ENCODE assay signal across 27 cellular contexts in genomic region chr11:115017529-115017928, GRCh38.
DNase-seq lines count a peak whose midpoint lies in the region; ATAC-seq, FAIRE-seq and TF ChIP-seq lines count a peak whose summit lies in the region.
"Had no signal": no experiment of that assay in that cellular context is flagged by ENCODE, and none has a peak within 500 bp of the region (broad histone marks: within the 10 kb centered on the region; RNA-seq: fewer than 3 reads in every experiment).

No MANE protein-coding gene starts in this region.

- POLR2A ChIA-PET in HEK293 (lab: Yijun Ruan, JAX): no interaction called here

- no peaks in the 10 kb centered on the region for H3K36me3 ChIP-seq in HEK293 (ENCODE audit: control insufficient read depth in 2 of 2, insufficient read depth in 1 of 2, low read length in 2 of 2)
- H3K36me3 ChIP-seq: BE2C, BLaER1 had no signal

- no peak for ATAC-seq in stimulated activated memory B cell treated with anti-CD40 and anti-IgM and Interleukin-4, amounts not matched to agents 10 μg/mL and 1 μg/mL and 100 μg/mL, for 72 hours
- ATAC-seq: GM12878 had no signal

- H3K27me3 Mint-ChIP-seq in activated naive CD4-positive, alpha-beta T cell treated with anti-CD3 and anti-CD28 coated beads for 36 hours (ENCODE audit: low read depth): peaks cover 4% of the 10 kb centered on the region
- H3K27me3 Mint-ChIP-seq in activated naive CD4-positive, alpha-beta T cell treated with anti-CD3 and anti-CD28 coated beads, Interleukin-2, amount 10 ng/mL, durations not matched to agents 7 days and 5 days: no peaks in the 10 kb centered on the region
- peaks cover 18% of the 10 kb centered on the region for H3K27me3 Mint-ChIP-seq in stimulated activated memory B cell treated with anti-CD40 and anti-IgM and Interleukin-4, amounts not matched to agents 10 μg/mL and 1 μg/mL and 100 μg/mL, for 72 hours
- H3K27me3 Mint-ChIP-seq: CD4-positive, CD25-positive, alpha-beta regulatory T cell had no signal

- no peaks in the 10 kb centered on the region for H3K4me1 ChIP-seq in HEK293 (ENCODE audit: control insufficient read depth, insufficient read depth, low read length)
- H3K4me1 ChIP-seq: BE2C, BLaER1 had no signal

- H3K9me3 ChIP-seq in HEK293 (ENCODE audit: control insufficient read depth, insufficient read depth, low read depth, low read length): no peaks in the 10 kb centered on the region
- H3K9me3 ChIP-seq: BE2C had no signal

- no peaks in the 10 kb centered on the region for H3K4me1 Mint-ChIP-seq in activated naive CD4-positive, alpha-beta T cell treated with anti-CD3 and anti-CD28 coated beads for 36 hours (ENCODE audit: low read depth)
- H3K4me1 Mint-ChIP-seq in activated naive CD4-positive, alpha-beta T cell treated with anti-CD3 and anti-CD28 coated beads, Interleukin-2, amount 10 ng/mL, durations not matched to agents 7 days and 5 days: no peaks in the 10 kb centered on the region
- H3K4me1 Mint-ChIP-seq in stimulated activated memory B cell treated with anti-CD40 and anti-IgM and Interleukin-4, amounts not matched to agents 10 μg/mL and 1 μg/mL and 100 μg/mL, for 72 hours: no peaks in the 10 kb centered on the region
- H3K4me1 Mint-ChIP-seq: CD14-positive monocyte; CD4-positive, alpha-beta memory T cell; CD4-positive, CD25-positive, alpha-beta regulatory T cell; CD8-positive, alpha-beta memory T cell had no signal

- intact Hi-C loops in activated naive CD4-positive, alpha-beta T cell treated with anti-CD3 and anti-CD28 coated beads for 36 hours (cut with micrococcal nuclease): no loop called here

- TF ChIP-seq CTCF in HEK293 (tag by site-specific recombination; IDR thresholded peaks at IDR 0.05): no peak

- H3K4me3 ChIP-seq in HEK293 (ENCODE audit: low read depth, low read length): no peak overlapping the region
- H3K4me3 ChIP-seq: BLaER1, GM12878 had no signal

- peak overlapping the region; percentile 5 for H3K27ac Mint-ChIP-seq in activated naive CD4-positive, alpha-beta T cell treated with anti-CD3 and anti-CD28 coated beads for 36 hours
- no peak overlapping the region for H3K27ac Mint-ChIP-seq in activated naive CD4-positive, alpha-beta T cell treated with anti-CD3 and anti-CD28 coated beads, Interleukin-2, amount 10 ng/mL, durations not matched to agents 7 days and 5 days
- H3K27ac Mint-ChIP-seq in stimulated activated memory B cell treated with anti-CD40 and anti-IgM and Interleukin-4, amounts not matched to agents 10 μg/mL and 1 μg/mL and 100 μg/mL, for 72 hours: no peak overlapping the region
- H3K27ac Mint-ChIP-seq: CD14-positive monocyte; CD4-positive, alpha-beta memory T cell; CD4-positive, CD25-positive, alpha-beta regulatory T cell; CD8-positive, alpha-beta memory T cell had no signal

- H3K4me3 Mint-ChIP-seq in activated naive CD4-positive, alpha-beta T cell treated with anti-CD3 and anti-CD28 coated beads for 36 hours: no peak overlapping the region
- H3K4me3 Mint-ChIP-seq in activated naive CD4-positive, alpha-beta T cell treated with anti-CD3 and anti-CD28 coated beads, Interleukin-2, amount 10 ng/mL, durations not matched to agents 7 days and 5 days: no peak overlapping the region
- no peak overlapping the region for H3K4me3 Mint-ChIP-seq in stimulated activated memory B cell treated with anti-CD40 and anti-IgM and Interleukin-4, amounts not matched to agents 10 μg/mL and 1 μg/mL and 100 μg/mL, for 72 hours
- H3K4me3 Mint-ChIP-seq: CD14-positive monocyte; CD4-positive, alpha-beta memory T cell; CD4-positive, CD25-positive, alpha-beta regulatory T cell; CD8-positive, alpha-beta memory T cell had no signal

- H3K27ac ChIP-seq in HEK293 (ENCODE audit: extremely low read depth, low read depth, low read length): no peak overlapping the region
- H3K27ac ChIP-seq: BLaER1 had no signal

- no peak for DNase-seq in activated naive CD4-positive, alpha-beta T cell treated with anti-CD3 and anti-CD28 coated beads for 36 hours
- DNase-seq in activated naive CD4-positive, alpha-beta T cell treated with anti-CD3 and anti-CD28 coated beads, Interleukin-2, amount 10 ng/mL, durations not matched to agents 7 days and 5 days: no peak
- DNase-seq in frontal cortex (ENCODE audit: low spot score in 2 of 2) (no peak), NCI-H2029 (lab: John Stamatoyannopoulos, UW) (no peak)
- DNase-seq: 8988T; ACHN; BE2C; C1 segment of cervical spinal cord; CD4-positive, alpha-beta memory T cell; CD4-positive, CD25-positive, alpha-beta regulatory T cell; CD8-positive, alpha-beta memory T cell; COR-L47; DMS 273 treated with DMSO at 0.1 percent for 48 hours; DMS153; DMS53; DMS79; DND-41; EL; GDM1 had no signal

- H3K9me3 Mint-ChIP-seq in activated naive CD4-positive, alpha-beta T cell treated with anti-CD3 and anti-CD28 coated beads for 36 hours: peaks cover 19% of the 10 kb centered on the region
- H3K9me3 Mint-ChIP-seq in activated naive CD4-positive, alpha-beta T cell treated with anti-CD3 and anti-CD28 coated beads, Interleukin-2, amount 10 ng/mL, durations not matched to agents 7 days and 5 days: peaks cover 5% of the 10 kb centered on the region
- H3K9me3 Mint-ChIP-seq in stimulated activated memory B cell treated with anti-CD40 and anti-IgM and Interleukin-4, amounts not matched to agents 10 μg/mL and 1 μg/mL and 100 μg/mL, for 72 hours: peaks cover 28% of the 10 kb centered on the region

- no peaks in the 10 kb centered on the region for H3K36me3 Mint-ChIP-seq in activated naive CD4-positive, alpha-beta T cell treated with anti-CD3 and anti-CD28 coated beads for 36 hours (ENCODE audit: low read depth)
- no peaks in the 10 kb centered on the region for H3K36me3 Mint-ChIP-seq in activated naive CD4-positive, alpha-beta T cell treated with anti-CD3 and anti-CD28 coated beads, Interleukin-2, amount 10 ng/mL, durations not matched to agents 7 days and 5 days
- H3K36me3 Mint-ChIP-seq in stimulated activated memory B cell treated with anti-CD40 and anti-IgM and Interleukin-4, amounts not matched to agents 10 μg/mL and 1 μg/mL and 100 μg/mL, for 72 hours: no peaks in the 10 kb centered on the region
- H3K36me3 Mint-ChIP-seq: CD14-positive monocyte; CD4-positive, alpha-beta memory T cell; CD4-positive, CD25-positive, alpha-beta regulatory T cell had no signal

- peak; percentile 33 for FAIRE-seq in frontal cortex (lab: Jason Lieb, UNC)
- FAIRE-seq: A204.1, GM12878, GM12892, GM18507 had no signal

- CTCF ChIA-PET in activated naive CD4-positive, alpha-beta T cell treated with anti-CD3 and anti-CD28 coated beads for 36 hours (lab: Charles Lee): no interaction called here
- CTCF ChIA-PET in activated naive CD4-positive, alpha-beta T cell treated with anti-CD3 and anti-CD28 coated beads, Interleukin-2, amount 10 ng/mL, durations not matched to agents 7 days and 5 days (lab: Charles Lee): no interaction called here
- CTCF ChIA-PET in HEK293 (lab: Yijun Ruan, JAX): no interaction called here

TF ChIP-seq in HEK293, 187 proteins besides CTCF, POLR2A, EP300 and RAD21:
- TF ChIP-seq ZNF132 (tag by site-specific recombination; IDR thresholded peaks at IDR 0.05; ENCODE audit: borderline replicate concordance): no peak
- TF ChIP-seq AEBP2 (tag by site-specific recombination; IDR thresholded peaks at IDR 0.05; ENCODE audit: borderline replicate concordance): no peak
- TF ChIP-seq SETDB1 (IDR thresholded peaks at IDR 0.05; ENCODE audit: insufficient read length, low read length): peak; percentile 61
